1 cellular context compared by ENCODE assay signal in genomic region chr1:200081151-200081981, GRCh38.
TF ChIP-seq lines count a peak whose summit lies in the region.

No MANE protein-coding gene starts in this region.

TF ChIP-seq in GM23338, 12 proteins besides CTCF, POLR2A, EP300 and RAD21 (continued from another document):
- TF ChIP-seq ZNF462 (CRISPR knock-in tag; IDR thresholded peaks at IDR 0.05): no peak; the same call in 1 of the 2 replicates
- TF ChIP-seq EZH2phosphoT487 (IDR thresholded peaks at IDR 0.05; ENCODE audit: unreplicated experiment): no peak
- no peak for TF ChIP-seq ZNF114 (CRISPR knock-in tag; IDR thresholded peaks at IDR 0.05)
TF ChIP-seq in GM23338: peak in this region for 2.
